ENCODE assay signal across 21 cellular contexts in genomic region chr19:50178859-50179537, GRCh38. TPM values are rescaled to one million over a fixed set of nuclear protein-coding genes. Genes with fewer than 3 reads are reported as not detected.
DNase-seq lines count a peak whose midpoint lies in the region; ATAC-seq, FAIRE-seq and TF ChIP-seq lines count a peak whose summit lies in the region.
"Had no signal": no experiment of that assay in that cellular context is flagged by ENCODE, and none has a peak within 500 bp of the region (broad histone marks: within the 10 kb centered on the region; RNA-seq: fewer than 3 reads in every experiment).

No MANE protein-coding gene starts in this region.

- no peak for ATAC-seq in K562
- ATAC-seq in mucosa of descending colon, result peak; percentile 79

- H3K18ac ChIP-seq in mesendoderm (ENCODE audit: low read length), result no peak overlapping the region

- H4K5ac ChIP-seq in mesendoderm (ENCODE audit: low read length), result no peak overlapping the region

- no peak for TF ChIP-seq POLR2A in K562 (conservative IDR thresholded peaks at IDR 0.05)

- no peaks in the 10 kb centered on the region for H3K27me3 Mint-ChIP-seq in activated CD4-positive, alpha-beta memory T cell treated with anti-CD3 and anti-CD28 coated beads, Interleukin-2, amount 10 ng/mL, durations not matched to agents 7 days and 5 days

- H3K9me1 ChIP-seq in K562 (ENCODE audit: control insufficient read depth, insufficient read depth, low read length), result no peaks in the 10 kb centered on the region

- no peak overlapping the region for H3K4me3 ChIP-seq in K562
- no peak overlapping the region for H3K4me3 ChIP-seq in mucosa of descending colon
- no peak overlapping the region for H3K4me3 ChIP-seq in mesendoderm (ENCODE audit: low read length)
- H3K4me3 ChIP-seq: HAP-1, lung, right atrium auricular region had no signal

- H3K56ac ChIP-seq in mesendoderm (ENCODE audit: low read length), result no peak overlapping the region

- H3K4me1 ChIP-seq in K562 (replicated peaks in 1 of 2; ENCODE audit: control insufficient read depth in 2 of 2, insufficient read depth in 2 of 2, low read length in 2 of 2) (no peaks in the 10 kb centered on the region), mucosa of descending colon (ENCODE audit: low read depth) (peaks cover 10% of the 10 kb centered on the region), mesendoderm (ENCODE audit: control insufficient read depth, low read depth, low read length) (no peaks in the 10 kb centered on the region)
- H3K4me1 ChIP-seq: HAP-1, right atrium auricular region had no signal

- H2BK5ac ChIP-seq in mesendoderm (ENCODE audit: low read length), result no peak overlapping the region

- no peak overlapping the region for H3K4me3 Mint-ChIP-seq in activated CD4-positive, alpha-beta memory T cell treated with anti-CD3 and anti-CD28 coated beads, Interleukin-2, amount 10 ng/mL, durations not matched to agents 7 days and 5 days
- H3K4me3 Mint-ChIP-seq: activated CD4-positive, alpha-beta T cell treated with anti-CD3 and anti-CD28 coated beads, Interleukin-2, amount 10 ng/mL, durations not matched to agents 7 days and 5 days had no signal

- H3K9ac ChIP-seq in K562 (ENCODE audit: insufficient read depth in 1 of 2, low read depth in 2 of 2, low read length in 2 of 2) (no peak overlapping the region), mesendoderm (ENCODE audit: low read length) (no peak overlapping the region)

- TF ChIP-seq EP300 in K562 (IDR thresholded peaks at IDR 0.05; ENCODE audit: low read length), result no peak

- H3K9me3 ChIP-seq in K562 (replicated peaks; ENCODE audit: control insufficient read depth, insufficient read depth, low read depth, low read length) (no peaks in the 10 kb centered on the region), mucosa of descending colon (no peaks in the 10 kb centered on the region)
- H3K9me3 ChIP-seq: HAP-1, right atrium auricular region had no signal

- H3K36me3 ChIP-seq in K562 (ENCODE audit: control insufficient read depth, insufficient read depth, low read length), result no peaks in the 10 kb centered on the region
- no peaks in the 10 kb centered on the region for H3K36me3 ChIP-seq in mucosa of descending colon (ENCODE audit: low read depth)
- H3K36me3 ChIP-seq in mesendoderm (ENCODE audit: control insufficient read depth, insufficient read depth, low read length), result no peaks in the 10 kb centered on the region
- H3K36me3 ChIP-seq: HAP-1, right atrium auricular region had no signal

- H3K4ac ChIP-seq in mesendoderm (ENCODE audit: low read depth, low read length), result no peak overlapping the region

- H3K27ac ChIP-seq in 22Rv1 (peak overlapping the region; percentile 7; the same call in 1 of the 2 replicates), K562 (ENCODE audit: extremely low read depth, low read depth, low read length) (no peak overlapping the region), mesendoderm (ENCODE audit: low read depth, low read length) (no peak overlapping the region)
- H3K27ac ChIP-seq: right atrium auricular region had no signal

- POLR2A ChIA-PET in K562 (lab: Yijun Ruan, JAX), result no interaction called here
- POLR2A ChIA-PET in activated CD4-positive, alpha-beta memory T cell treated with anti-CD3 and anti-CD28 coated beads, Interleukin-2, amount 10 ng/mL, durations not matched to agents 7 days and 5 days (lab: Charles Lee), result no interaction called here

- H3K23ac ChIP-seq in mesendoderm (ENCODE audit: low read length), result no peak overlapping the region

- CTCF ChIA-PET in K562 (lab: Yijun Ruan, JAX; ENCODE audit: low intra/inter-chr PET ratio), result no interaction called here
- CTCF ChIA-PET in activated CD4-positive, alpha-beta memory T cell treated with anti-CD3 and anti-CD28 coated beads, Interleukin-2, amount 10 ng/mL, durations not matched to agents 7 days and 5 days (lab: Charles Lee), result no interaction called here

- no peak overlapping the region for H2AK5ac ChIP-seq in mesendoderm (ENCODE audit: low read length)

- H4K8ac ChIP-seq in mesendoderm (ENCODE audit: low read depth, low read length), result no peak overlapping the region

- no peak for TF ChIP-seq RAD21 in K562 (CRISPR knock-in tag; conservative IDR thresholded peaks at IDR 0.05 in 1 of 2, IDR thresholded peaks at IDR 0.05 in 1 of 2)

- H4K20me1 ChIP-seq in K562 (replicated peaks; ENCODE audit: control insufficient read depth, insufficient read depth, low read length), result no peaks in the 10 kb centered on the region

- H3K79me1 ChIP-seq in mesendoderm (ENCODE audit: low read length), result no peaks in the 10 kb centered on the region

- no peak for FAIRE-seq in K562 (lab: Jason Lieb, UNC)

- H3K79me2 ChIP-seq in K562 (ENCODE audit: control insufficient read depth, insufficient read depth, low read length) (no peaks in the 10 kb centered on the region), mesendoderm (ENCODE audit: control insufficient read depth, insufficient read depth, low read length) (no peaks in the 10 kb centered on the region)

- no peak overlapping the region for H2AFZ ChIP-seq in K562 (ENCODE audit: low read depth, low read length)

- H2BK120ac ChIP-seq in mesendoderm (ENCODE audit: low read depth, low read length), result no peak overlapping the region

- DNase-seq in HK-2 (ENCODE audit: unreplicated experiment), result peak; percentile 13
- DNase-seq in K562 (ENCODE audit: extremely low read depth in 1 of 4, low spot score in 3 of 4), result no peak
- DNase-seq in mucosa of descending colon, result no peak
- DNase-seq in iPS-NIHi11 (ENCODE audit: low spot score), result no peak
- DNase-seq in activated CD4-positive, alpha-beta memory T cell treated with anti-CD3 and anti-CD28 coated beads, Interleukin-2, amount 10 ng/mL, durations not matched to agents 7 days and 5 days, result no peak
- no peak for DNase-seq in cerebellar cortex (ENCODE audit: low spot score)
- no peak for DNase-seq in mesendoderm
- DNase-seq: activated CD4-positive, alpha-beta T cell treated with anti-CD3 and anti-CD28 coated beads, Interleukin-2, amount 10 ng/mL, durations not matched to agents 7 days and 5 days; activated T-cell treated with anti-CD3 and anti-CD28 coated beads, Interleukin-2, amount 50 U/mL, for 1 hour; CD8-positive, alpha-beta memory T cell; IMR-90; stimulated activated CD4-positive, alpha-beta T cell treated with anti-CD3 and anti-CD28 coated beads, Interleukin-2, amount 100 ng/mL, for 24 hours had no signal

- no peaks in the 10 kb centered on the region for H3K36me3 Mint-ChIP-seq in activated CD4-positive, alpha-beta memory T cell treated with anti-CD3 and anti-CD28 coated beads, Interleukin-2, amount 10 ng/mL, durations not matched to agents 7 days and 5 days (ENCODE audit: low read depth)
- H3K36me3 Mint-ChIP-seq: CD8-positive, alpha-beta memory T cell had no signal

- no peaks in the 10 kb centered on the region for H3K9me3 Mint-ChIP-seq in activated CD4-positive, alpha-beta memory T cell treated with anti-CD3 and anti-CD28 coated beads, Interleukin-2, amount 10 ng/mL, durations not matched to agents 7 days and 5 days

- intact Hi-C loops in K562 (cut with micrococcal nuclease), result no loop called here
- intact Hi-C loops in mucosa of descending colon (cut with DNase I, micrococcal nuclease), result no loop called here

- WGBS in K562 (ENCODE audit: insufficient coverage, low coverage, missing lambda C conversion rate), result 6% methylated on average over 9 of the region's 9 CpGs
- WGBS in mesendoderm (ENCODE audit: extremely low coverage, insufficient coverage, low lambda C conversion rate), result no CpG with 5 or more reads among the region's 9 CpGs

- H2BK15ac ChIP-seq in mesendoderm (replicated peaks; ENCODE audit: low read depth), result no peak overlapping the region

- H3K4me1 Mint-ChIP-seq in activated CD4-positive, alpha-beta memory T cell treated with anti-CD3 and anti-CD28 coated beads, Interleukin-2, amount 10 ng/mL, durations not matched to agents 7 days and 5 days, result no peaks in the 10 kb centered on the region
- H3K4me1 Mint-ChIP-seq: activated CD4-positive, alpha-beta T cell treated with anti-CD3 and anti-CD28 coated beads, Interleukin-2, amount 10 ng/mL, durations not matched to agents 7 days and 5 days; CD8-positive, alpha-beta memory T cell had no signal

- in situ Hi-C loops in K562 (cut with MboI), result no loop called here

- no peak overlapping the region for H3K27ac Mint-ChIP-seq in activated CD4-positive, alpha-beta memory T cell treated with anti-CD3 and anti-CD28 coated beads, Interleukin-2, amount 10 ng/mL, durations not matched to agents 7 days and 5 days
- H3K27ac Mint-ChIP-seq: activated CD4-positive, alpha-beta T cell treated with anti-CD3 and anti-CD28 coated beads, Interleukin-2, amount 10 ng/mL, durations not matched to agents 7 days and 5 days had no signal

- H3K27me3 ChIP-seq in K562 (ENCODE audit: control insufficient read depth in 2 of 2, insufficient read depth in 2 of 2, low read length in 2 of 2), result no peaks in the 10 kb centered on the region; a peak in 1 of 5 replicates
- no peaks in the 10 kb centered on the region for H3K27me3 ChIP-seq in mesendoderm (ENCODE audit: insufficient read depth, low read length, poor library complexity)
- H3K27me3 ChIP-seq: right atrium auricular region had no signal

- TF ChIP-seq CTCF in 22Rv1 (IDR thresholded peaks at IDR 0.05), result no peak
- no peak for TF ChIP-seq CTCF in K562 (IDR thresholded peaks at IDR 0.05 in 2 of 3, conservative IDR thresholded peaks at IDR 0.05 in 1 of 3; ENCODE audit: insufficient read depth in 2 of 3, low read depth in 1 of 3, low read length in 3 of 3)
- TF ChIP-seq CTCF in mucosa of descending colon (IDR thresholded peaks at IDR 0.05), result no peak

- H3K4me2 ChIP-seq in K562 (ENCODE audit: insufficient read depth, low read length) (no peak overlapping the region), mesendoderm (ENCODE audit: low read length) (no peak overlapping the region)

- BruUV-seq in K562 (replicated peaks; lab: Mats Ljungman, UMichigan), result no TSS peak

RNA-seq across cellular contexts. Expression of gene IZUMO2, which starts 15.9 kb away (rescaled TPM):
- not detected in 2 replicates for total RNA-seq in K562 (2011; cell fraction: chromatin; rRNA removed; ENCODE audit: low replicate concordance)
- total RNA-seq in K562 (2011; cell fraction: nucleolus; rRNA removed), result not detected in 2 replicates
- not detected in 2 replicates for total RNA-seq in K562 (2011; cell fraction: nucleoplasm; rRNA removed)
- total RNA-seq in K562 (2014; rRNA removed) (not detected in 2 replicates), K562 (2014; rRNA removed; fragmentation: Illumina TruSeq; extraction: Trizol) (not detected in 2 replicates), K562 (2015; rRNA removed; fragmentation: Illumina TruSeq; extraction: Trizol) (not detected in 2 replicates), K562 (2021) (not detected in 2 replicates), mucosa of descending colon (not detected)
- polyA plus RNA-seq in K562 (2011; rRNA removed) (not detected in 2 replicates), K562 (2014; fragmentation: Illumina TruSeq; extraction: Trizol) (not detected in 2 replicates), K562 (2014; fragmentation: Nextera tagmentation; extraction: Ambion mirVana) (not detected), K562 (2014; rRNA removed) (not detected in 2 replicates)
- polyA plus RNA-seq in K562 (2011; cell fraction: cytosol; rRNA removed), result not detected in 2 replicates
- polyA plus RNA-seq in K562 (2011; cell fraction: nucleus; rRNA removed), result not detected in 2 replicates
- not detected in 2 replicates for polyA plus RNA-seq in K562 (2012)
- not detected in 2 replicates for polyA minus RNA-seq in K562 (2011; rRNA and poly(A)+ RNA removed)
- polyA minus RNA-seq in K562 (2011; cell fraction: cytosol; rRNA and poly(A)+ RNA removed), result not detected in 2 replicates
- polyA minus RNA-seq in K562 (2011; cell fraction: nucleus; rRNA and poly(A)+ RNA removed), result not detected in 2 replicates
- not detected for total RNA-seq in activated CD4-positive, alpha-beta memory T cell treated with anti-CD3 and anti-CD28 coated beads, Interleukin-2, amount 10 ng/mL, durations not matched to agents 7 days and 5 days
- polyA plus RNA-seq in mesendoderm (2013, experiment 1 of 2), result 0.53 TPM
- polyA plus RNA-seq in mesendoderm (2013, experiment 2 of 2), result 0.87 TPM
- total RNA-seq: activated CD4-positive, alpha-beta T cell treated with anti-CD3 and anti-CD28 coated beads, Interleukin-2, amount 10 ng/mL, durations not matched to agents 7 days and 5 days; CD8-positive, alpha-beta memory T cell; fibroblast of villous mesenchyme; G401; IMR-90; right atrium auricular region; SK-MEL-5; temporal lobe had no signal
- polyA plus RNA-seq: CD8-positive, alpha-beta memory T cell; IMR-90; neural cell had no signal

RNA-seq across cellular contexts. Expression of gene MYH14, which starts 24.4 kb away (rescaled TPM):
- total RNA-seq in K562 (2011; cell fraction: chromatin; rRNA removed; ENCODE audit: low replicate concordance), result 0.69 and 0.90 TPM in 2 replicates
- 0.50 and 1.1 TPM in 2 replicates for total RNA-seq in K562 (2011; cell fraction: nucleolus; rRNA removed)
- total RNA-seq in K562 (2011; cell fraction: nucleoplasm; rRNA removed), result 0.95 and 1.1 TPM in 2 replicates
- 0.32 and 0.41 TPM in 2 replicates for total RNA-seq in K562 (2014; rRNA removed)
- total RNA-seq in K562 (2014; rRNA removed; fragmentation: Illumina TruSeq; extraction: Trizol), result 0.04 and 0.06 TPM in 2 replicates
- 0.07 and 0.19 TPM in 2 replicates for total RNA-seq in K562 (2015; rRNA removed; fragmentation: Illumina TruSeq; extraction: Trizol)
- total RNA-seq in K562 (2021), result 0.74 and 0.86 TPM in 2 replicates
- polyA plus RNA-seq in K562 (2011; rRNA removed), result 0.14 and 0.15 TPM in 2 replicates
- 0.24 TPM in 2 replicates for polyA plus RNA-seq in K562 (2011; cell fraction: cytosol; rRNA removed)
- 0.14 and 0.43 TPM in 2 replicates for polyA plus RNA-seq in K562 (2011; cell fraction: nucleus; rRNA removed)
- 0.31 and 0.78 TPM in 2 replicates for polyA plus RNA-seq in K562 (2012)
- polyA plus RNA-seq in K562 (2014; fragmentation: Illumina TruSeq; extraction: Trizol), result 0.19 and 0.53 TPM in 2 replicates
- not detected for polyA plus RNA-seq in K562 (2014; fragmentation: Nextera tagmentation; extraction: Ambion mirVana)
- polyA plus RNA-seq in K562 (2014; rRNA removed), result 0.23 and 0.40 TPM in 2 replicates
- 0.03 and 0.35 TPM in 2 replicates for polyA minus RNA-seq in K562 (2011; rRNA and poly(A)+ RNA removed)
- not detected in 2 replicates for polyA minus RNA-seq in K562 (2011; cell fraction: cytosol; rRNA and poly(A)+ RNA removed)
- 0.13 and 0.44 TPM in 2 replicates for polyA minus RNA-seq in K562 (2011; cell fraction: nucleus; rRNA and poly(A)+ RNA removed)
- total RNA-seq in mucosa of descending colon, result 100 to 1,000 TPM; 268 to 606 (median 586) TPM
- total RNA-seq in activated CD4-positive, alpha-beta memory T cell treated with anti-CD3 and anti-CD28 coated beads, Interleukin-2, amount 10 ng/mL, durations not matched to agents 7 days and 5 days, result not detected
- 4.5 TPM for polyA plus RNA-seq in mesendoderm (2013, experiment 1 of 2)
- 4.7 TPM for polyA plus RNA-seq in mesendoderm (2013, experiment 2 of 2)
- total RNA-seq: activated CD4-positive, alpha-beta T cell treated with anti-CD3 and anti-CD28 coated beads, Interleukin-2, amount 10 ng/mL, durations not matched to agents 7 days and 5 days; CD8-positive, alpha-beta memory T cell; fibroblast of villous mesenchyme; IMR-90 had no signal
- polyA plus RNA-seq: CD8-positive, alpha-beta memory T cell; IMR-90; neural cell had no signal

Comparison
In these comparisons a context has a peak if more than half of its experiments do, and no peak if none do; other contexts are left out.
1. RNA of gene MYH14, which starts 24.4 kb away (total RNA-seq): 268 to 606 TPM in mucosa of descending colon; 0.04 to 1.1 TPM in K562 and not detected in activated CD4-positive, alpha-beta memory T cell treated with anti-CD3 and anti-CD28 coated beads, Interleukin-2, amount 10 ng/mL, durations not matched to agents 7 days and 5 days; every median in the first group is over 100 times any median in the second.